16 cellular contexts compared by ENCODE assay signal in genomic region chr1:156241926-156242325, GRCh38. TPM values are rescaled to one million over a fixed set of nuclear protein-coding genes. Genes with fewer than 3 reads are reported as not detected.
A peak's percentile ranks its signal among the peaks of the same experiment; 100 is the strongest.
DNase-seq lines count a peak whose midpoint lies in the region; ATAC-seq and TF ChIP-seq lines count a peak whose summit lies in the region.
"Had no signal": no experiment of that assay in that cellular context is flagged by ENCODE, and none has a peak within 500 bp of the region (broad histone marks: within the 10 kb centered on the region; RNA-seq: fewer than 3 reads in every experiment).

BGLAP (plus strand) TSS chr1:156242184; CDS start chr1:156242232, 48 bp downstream.

- no peaks in the 10 kb centered on the region for H3K27me3 ChIP-seq in SJCRH30
- H3K27me3 ChIP-seq in endodermal cell (ENCODE audit: control insufficient read depth, insufficient read depth, low read length, poor library complexity, severe bottlenecking): no peaks in the 10 kb centered on the region
- H3K27me3 ChIP-seq in body of pancreas: no peaks in the 10 kb centered on the region
- H3K27me3 ChIP-seq: MG63 had no signal

- TF ChIP-seq CTCF in endodermal cell (conservative IDR thresholded peaks at IDR 0.05) (no peak), body of pancreas (IDR thresholded peaks at IDR 0.05) (no peak)

- peaks cover 6% of the 10 kb centered on the region for H3K4me1 Mint-ChIP-seq in endodermal cell
- H3K4me1 Mint-ChIP-seq in stimulated activated naive CD8-positive, alpha-beta T cell treated with anti-CD3 and anti-CD28 coated beads, Interleukin-15, amount 100 ng/mL, for 72 hours: peaks cover 41% of the 10 kb centered on the region

- H3K27ac Mint-ChIP-seq in activated naive CD4-positive, alpha-beta T cell treated with anti-CD3 and anti-CD28 coated beads, Interleukin-2, amount 50 U/mL, for 72 hours: peak within 1 kb of the TSS; percentile 58 to 60
- H3K27ac Mint-ChIP-seq in endodermal cell: peak within 1 kb of the TSS; percentile 35
- peak within 1 kb of the TSS; percentile 66 to 90 for H3K27ac Mint-ChIP-seq in stimulated activated naive CD8-positive, alpha-beta T cell treated with anti-CD3 and anti-CD28 coated beads, Interleukin-15, amount 100 ng/mL, for 72 hours
- H3K27ac Mint-ChIP-seq: activated CD4-positive, alpha-beta T cell treated with anti-CD3 and anti-CD28 coated beads for 36 hours had no signal

- H3K27me3 Mint-ChIP-seq in endodermal cell (ENCODE audit: insufficient read depth): peaks cover 4% of the 10 kb centered on the region
- H3K27me3 Mint-ChIP-seq in stimulated activated naive CD8-positive, alpha-beta T cell treated with anti-CD3 and anti-CD28 coated beads, Interleukin-15, amount 100 ng/mL, for 72 hours: no peaks in the 10 kb centered on the region
- H3K27me3 Mint-ChIP-seq: natural killer cell treated with Interleukin-12 subunit alpha and Interleukin-12 subunit beta and Interleukin-15 and Interleukin-18, amount 100 ng/mL, for 72 hours had no signal

- no peak for TF ChIP-seq POLR2A in body of pancreas (IDR thresholded peaks at IDR 0.05)

- H3K27ac ChIP-seq in SJCRH30: 0 out of 2 replicates have a peak within 1 kb of the TSS, but pooled peaks have one; percentile 1
- no peak within 1 kb of the TSS for H3K27ac ChIP-seq in endodermal cell (ENCODE audit: low read depth, low read length)
- no peak within 1 kb of the TSS for H3K27ac ChIP-seq in body of pancreas

- peaks cover 7% of the 10 kb centered on the region for H3K36me3 ChIP-seq in SJCRH30
- peaks cover 24% of the 10 kb centered on the region for H3K36me3 ChIP-seq in endodermal cell (ENCODE audit: control insufficient read depth, insufficient read depth, low read length)
- H3K36me3 ChIP-seq in body of pancreas (replicated peaks in 1 of 2; ENCODE audit: insufficient read depth in 1 of 2, low read depth in 2 of 2): peaks cover 0 to 14% of the 10 kb centered on the region in 2 donors

- intact Hi-C loops in body of pancreas (cut with DNase I): no loop called here

- ATAC-seq in activated naive CD4-positive, alpha-beta T cell treated with anti-CD3 and anti-CD28 coated beads, Interleukin-2, amount 50 U/mL, for 72 hours: no peak
- ATAC-seq in stimulated activated naive CD8-positive, alpha-beta T cell treated with anti-CD3 and anti-CD28 coated beads, Interleukin-15, amount 100 ng/mL, for 72 hours: no peak
- ATAC-seq in body of pancreas: no peak
- ATAC-seq: activated CD4-positive, alpha-beta T cell treated with anti-CD3 and anti-CD28 coated beads for 36 hours; natural killer cell treated with Interleukin-12 subunit alpha and Interleukin-12 subunit beta and Interleukin-15 and Interleukin-18, amount 100 ng/mL, for 72 hours had no signal

- no peaks in the 10 kb centered on the region for H3K9me3 Mint-ChIP-seq in activated naive CD4-positive, alpha-beta T cell treated with anti-CD3 and anti-CD28 coated beads, Interleukin-2, amount 50 U/mL, for 72 hours
- H3K9me3 Mint-ChIP-seq in endodermal cell: no peaks in the 10 kb centered on the region
- no peaks in the 10 kb centered on the region for H3K9me3 Mint-ChIP-seq in stimulated activated naive CD8-positive, alpha-beta T cell treated with anti-CD3 and anti-CD28 coated beads, Interleukin-15, amount 100 ng/mL, for 72 hours
- H3K9me3 Mint-ChIP-seq: CD8-positive, alpha-beta memory T cell; natural killer cell treated with Interleukin-12 subunit alpha and Interleukin-12 subunit beta and Interleukin-15 and Interleukin-18, amount 100 ng/mL, for 72 hours had no signal

- no peak within 1 kb of the TSS for H3K4me3 Mint-ChIP-seq in endodermal cell
- no peak within 1 kb of the TSS for H3K4me3 Mint-ChIP-seq in stimulated activated naive CD8-positive, alpha-beta T cell treated with anti-CD3 and anti-CD28 coated beads, Interleukin-15, amount 100 ng/mL, for 72 hours
- H3K4me3 Mint-ChIP-seq: activated CD4-positive, alpha-beta T cell treated with anti-CD3 and anti-CD28 coated beads for 36 hours; natural killer cell treated with Interleukin-12 subunit alpha and Interleukin-12 subunit beta and Interleukin-15 and Interleukin-18, amount 100 ng/mL, for 72 hours had no signal

- H3K4me3 ChIP-seq in SJCRH30: no peak within 1 kb of the TSS
- no peak within 1 kb of the TSS for H3K4me3 ChIP-seq in endodermal cell (ENCODE audit: low read length)
- no peak within 1 kb of the TSS for H3K4me3 ChIP-seq in body of pancreas
- H3K4me3 ChIP-seq: MG63 had no signal

- peaks cover 8% of the 10 kb centered on the region for H3K4me1 ChIP-seq in SJCRH30
- no peaks in the 10 kb centered on the region for H3K4me1 ChIP-seq in endodermal cell (ENCODE audit: control insufficient read depth, insufficient read depth, low read length)
- H3K4me1 ChIP-seq in body of pancreas: peaks cover 16% of the 10 kb centered on the region

- DNase-seq in activated naive CD4-positive, alpha-beta T cell treated with anti-CD3 and anti-CD28 coated beads, Interleukin-2, amount 50 U/mL, for 72 hours (ENCODE audit: low spot score in 2 of 2): no peak
- DNase-seq in activated naive CD4-positive, alpha-beta T cell (lab: John Stamatoyannopoulos, UW): no peak
- DNase-seq in SJCRH30 (no peak), endodermal cell (no peak), NCI-H146 (lab: John Stamatoyannopoulos, UW) (no peak), body of pancreas (no peak)
- DNase-seq in stimulated activated naive CD8-positive, alpha-beta T cell treated with anti-CD3 and anti-CD28 coated beads, Interleukin-15, amount 100 ng/mL, for 72 hours: no peak
- DNase-seq in activated CD4-positive, alpha-beta T cell treated with anti-CD3 and anti-CD28 coated beads for 4 hours: no peak
- DNase-seq: activated CD4-positive, alpha-beta T cell treated with anti-CD3 and anti-CD28 coated beads for 36 hours; activated T-cell treated with anti-CD3 and anti-CD28 coated beads for 4 hours; CD8-positive, alpha-beta memory T cell; cerebellar nuclear complex; SHP77 treated with DMSO at 0.1 percent for 48 hours; stimulated activated CD4-positive, alpha-beta T cell treated with anti-CD3 and anti-CD28 coated beads, Interleukin-1b, Interleukin-23, amount 100 ng/mL, for 48 hours had no signal

- H3K9me3 ChIP-seq in SJCRH30 (replicated peaks): no peaks in the 10 kb centered on the region
- no peaks in the 10 kb centered on the region for H3K9me3 ChIP-seq in endodermal cell (ENCODE audit: control insufficient read depth, low read length)
- H3K9me3 ChIP-seq in body of pancreas: no peaks in the 10 kb centered on the region
- H3K9me3 ChIP-seq: MG63 had no signal

- WGBS in endodermal cell (ENCODE audit: insufficient coverage in 1 of 2, insufficient read length in 1 of 2), 2 experiments: 91% methylated on average over 5 to 14 of the region's 14 CpGs
- 79 to 89% methylated on average over 10 to 14 of the region's 14 CpGs for WGBS in body of pancreas, 2 donors

- H3K9ac ChIP-seq in endodermal cell (ENCODE audit: extremely low read depth, low read length, poor library complexity, severe bottlenecking): no peak within 1 kb of the TSS

- H3K36me3 Mint-ChIP-seq in activated naive CD4-positive, alpha-beta T cell treated with anti-CD3 and anti-CD28 coated beads, Interleukin-2, amount 50 U/mL, for 72 hours: peaks cover 9 to 21% of the 10 kb centered on the region in 2 donors
- H3K36me3 Mint-ChIP-seq in endodermal cell (ENCODE audit: low read depth): peaks cover 32% of the 10 kb centered on the region

RNA-seq across cellular contexts. Expression of gene BGLAP, which starts in this region (rescaled TPM):
- total RNA-seq in activated naive CD4-positive, alpha-beta T cell treated with anti-CD3 and anti-CD28 coated beads, Interleukin-2, amount 50 U/mL, for 72 hours: 1 to 10 TPM; 4.3 to 9.7 TPM
- total RNA-seq in SJCRH30 (2014; rRNA removed; shearing (Covaris generic)): 0.18 and 0.38 TPM in 2 replicates
- total RNA-seq in endodermal cell (1 to 10 TPM; 4.6 to 5.4 TPM), body of pancreas (under 1 TPM in 1 of 2 donors, not detected in 1; 0.52 TPM)
- polyA plus RNA-seq in endodermal cell (2013, experiment 1 of 2): 2.2 TPM
- polyA plus RNA-seq in endodermal cell (2013, experiment 2 of 2): 2.8 TPM
- polyA plus RNA-seq: CD8-positive, alpha-beta memory T cell had no signal
